In genomic region chr7:124276005-124276606, GRCh38 we compare ENCODE assay signal across 8 cellular contexts.
DNase-seq lines count a peak whose midpoint lies in the region; ATAC-seq and TF ChIP-seq lines count a peak whose summit lies in the region.

No MANE protein-coding gene starts in this region.

- no peaks in the 10 kb centered on the region for H3K36me3 Mint-ChIP-seq in chondrocyte (ENCODE audit: low read depth)
- no peaks in the 10 kb centered on the region for H3K36me3 Mint-ChIP-seq in stimulated activated naive B cell treated with anti-CD40 and anti-IgM and Interleukin-4, amounts not matched to agents 10 μg/mL and 1 μg/mL and 100 μg/mL, for 72 hours

- no peak overlapping the region for H3K27ac Mint-ChIP-seq in chondrocyte (ENCODE audit: unreplicated experiment)
- no peak overlapping the region for H3K27ac Mint-ChIP-seq in stimulated activated naive B cell treated with anti-CD40 and anti-IgM and Interleukin-4, amounts not matched to agents 10 μg/mL and 1 μg/mL and 100 μg/mL, for 72 hours

- TF ChIP-seq POLR2A in GM18505 (IDR thresholded peaks at IDR 0.05; ENCODE audit: borderline replicate concordance, extremely low read depth, insufficient read depth, insufficient read length), result no peak

- DNase-seq in AG04449 (ENCODE audit: low read depth, low spot score) (no peak), NCI-H1694 (lab: John Stamatoyannopoulos, UW) (peak; percentile 43), chondrocyte (ENCODE audit: low spot score) (no peak), ecto neural progenitor cell (ENCODE audit: low spot score) (no peak)
- no peak for DNase-seq in stimulated activated naive B cell treated with anti-CD40 and anti-IgM and Interleukin-4, amounts not matched to agents 10 μg/mL and 1 μg/mL and 100 μg/mL, for 72 hours
- DNase-seq in effector CD8-positive, alpha-beta T cell (lab: John Stamatoyannopoulos, UW), result no peak

- no peaks in the 10 kb centered on the region for H3K4me1 Mint-ChIP-seq in chondrocyte (ENCODE audit: low read depth)
- no peaks in the 10 kb centered on the region for H3K4me1 Mint-ChIP-seq in stimulated activated naive B cell treated with anti-CD40 and anti-IgM and Interleukin-4, amounts not matched to agents 10 μg/mL and 1 μg/mL and 100 μg/mL, for 72 hours

- ATAC-seq in GM18505 (IDR thresholded peaks at IDR 0.05; ENCODE audit: unreplicated experiment), result peak; percentile 99
- peak; percentile 95 for ATAC-seq in HG02763 (IDR thresholded peaks at IDR 0.05; ENCODE audit: unreplicated experiment)
- peak; percentile 60 to 63 for ATAC-seq in stimulated activated naive B cell treated with anti-CD40 and anti-IgM and Interleukin-4, amounts not matched to agents 10 μg/mL and 1 μg/mL and 100 μg/mL, for 72 hours (replicated peaks)

- CTCF ChIA-PET in AG04449 (lab: Yijun Ruan, JAX), result interaction anchor here (0.6 to 0.8 kb wide), 2 partner anchors 27 to 116 kb away, joined by 3 read pairs; no protein-coding TSS in a partner anchor

- peak; percentile 19 for TF ChIP-seq CTCF in AG04449 (IDR thresholded peaks at IDR 0.05; ENCODE audit: insufficient read depth, low read length, missing control alignments)
- peak; percentile 67 for TF ChIP-seq CTCF in chondrocyte (IDR thresholded peaks at IDR 0.05)

- no peak overlapping the region for H3K4me3 ChIP-seq in AG04449 (ENCODE audit: low read depth, low read length)

- H3K9me3 Mint-ChIP-seq in chondrocyte (ENCODE audit: low read depth), result no peaks in the 10 kb centered on the region
- H3K9me3 Mint-ChIP-seq in stimulated activated naive B cell treated with anti-CD40 and anti-IgM and Interleukin-4, amounts not matched to agents 10 μg/mL and 1 μg/mL and 100 μg/mL, for 72 hours, result peaks cover 2% of the 10 kb centered on the region in 2 donors

- no peak overlapping the region for H3K4me3 Mint-ChIP-seq in chondrocyte (ENCODE audit: unreplicated experiment)
- H3K4me3 Mint-ChIP-seq in stimulated activated naive B cell treated with anti-CD40 and anti-IgM and Interleukin-4, amounts not matched to agents 10 μg/mL and 1 μg/mL and 100 μg/mL, for 72 hours, result no peak overlapping the region

- POLR2A ChIA-PET in AG04449 (lab: Yijun Ruan, JAX), result no interaction called here

- no peaks in the 10 kb centered on the region for H3K27me3 Mint-ChIP-seq in chondrocyte (ENCODE audit: low read depth)
- H3K27me3 Mint-ChIP-seq in stimulated activated naive B cell treated with anti-CD40 and anti-IgM and Interleukin-4, amounts not matched to agents 10 μg/mL and 1 μg/mL and 100 μg/mL, for 72 hours, result no peaks in the 10 kb centered on the region
